Comparison of ENCODE assay signal across 8 cellular contexts in genomic region chr10:70886921-70887665, GRCh38. TPM values are rescaled to one million over a fixed set of nuclear protein-coding genes. Genes with fewer than 3 reads are reported as not detected.
A peak's percentile ranks its signal among the peaks of the same experiment; 100 is the strongest.
DNase-seq lines count a peak whose midpoint lies in the region; ATAC-seq and TF ChIP-seq lines count a peak whose summit lies in the region.

No MANE protein-coding gene starts in this region.

- CTCF ChIA-PET in activated CD4-positive, alpha-beta T cell treated with anti-CD3 and anti-CD28 coated beads, Interleukin-2, amount 10 ng/mL, durations not matched to agents 7 days and 5 days (lab: Charles Lee): interaction anchor here (0.6 to 1.6 kb wide), 7 partner anchors 10 to 338 kb away, joined by 3 to 8 read pairs (median 4); partner anchors contain the start of gene SGPL1

- no peak for TF ChIP-seq CTCF in ascending aorta (IDR thresholded peaks at IDR 0.05)

- peak overlapping the region; percentile 79 for H3K4me3 Mint-ChIP-seq in activated CD4-positive, alpha-beta T cell treated with anti-CD3 and anti-CD28 coated beads, Interleukin-2, amount 10 ng/mL, durations not matched to agents 7 days and 5 days

- H3K27me3 ChIP-seq in ascending aorta (no peaks in the 10 kb centered on the region), layer of hippocampus (ENCODE audit: control insufficient read depth, insufficient read depth, low read length) (no peaks in the 10 kb centered on the region)

- peaks cover 6 to 27% of the 10 kb centered on the region in 2 donors for H3K36me3 ChIP-seq in ascending aorta

- POLR2A ChIA-PET in activated CD4-positive, alpha-beta T cell treated with anti-CD3 and anti-CD28 coated beads, Interleukin-2, amount 10 ng/mL, durations not matched to agents 7 days and 5 days (lab: Charles Lee): no interaction called here

- H3K27ac ChIP-seq in ascending aorta (peak overlapping the region; percentile 92 to 96), layer of hippocampus (ENCODE audit: low read depth, low read length) (peak overlapping the region; percentile 90), temporal lobe (ENCODE audit: low read depth, low read length) (peak overlapping the region; percentile 72)

- H3K36me3 Mint-ChIP-seq in activated CD4-positive, alpha-beta T cell treated with anti-CD3 and anti-CD28 coated beads, Interleukin-2, amount 10 ng/mL, durations not matched to agents 7 days and 5 days (ENCODE audit: low read depth): peaks cover 7% of the 10 kb centered on the region

- H3K27me3 Mint-ChIP-seq in activated CD4-positive, alpha-beta T cell treated with anti-CD3 and anti-CD28 coated beads, Interleukin-2, amount 10 ng/mL, durations not matched to agents 7 days and 5 days: no peaks in the 10 kb centered on the region

- H3K4me1 ChIP-seq in ascending aorta: peaks cover 0 to 3% of the 10 kb centered on the region in 2 donors

- no peaks in the 10 kb centered on the region for H3K9me3 Mint-ChIP-seq in activated CD4-positive, alpha-beta T cell treated with anti-CD3 and anti-CD28 coated beads, Interleukin-2, amount 10 ng/mL, durations not matched to agents 7 days and 5 days

- H3K27ac Mint-ChIP-seq in activated CD4-positive, alpha-beta T cell treated with anti-CD3 and anti-CD28 coated beads, Interleukin-2, amount 10 ng/mL, durations not matched to agents 7 days and 5 days: peak overlapping the region; percentile 85

- ATAC-seq in HG03280 (IDR thresholded peaks at IDR 0.05; ENCODE audit: unreplicated experiment) (no peak), HG02973 (IDR thresholded peaks at IDR 0.05; ENCODE audit: unreplicated experiment) (no peak)

- H3K9me3 ChIP-seq in ascending aorta: no peaks in the 10 kb centered on the region

- peak overlapping the region; percentile 79 to 80 for H3K4me3 ChIP-seq in ascending aorta

- DNase-seq in activated CD4-positive, alpha-beta T cell treated with anti-CD3 and anti-CD28 coated beads, Interleukin-2, amount 10 ng/mL, durations not matched to agents 7 days and 5 days: no peak
- no peak for DNase-seq in activated CD4-positive, alpha-beta T cell treated with anti-CD3 and anti-CD28 coated beads, Interleukin-2, amount 50 U/mL, for 48 hours
- no peak for DNase-seq in ascending aorta (ENCODE audit: low spot score in 2 of 2)
- no peak for DNase-seq in effector CD4-positive, alpha-beta T cell

- peaks cover 12% of the 10 kb centered on the region for H3K4me1 Mint-ChIP-seq in activated CD4-positive, alpha-beta T cell treated with anti-CD3 and anti-CD28 coated beads, Interleukin-2, amount 10 ng/mL, durations not matched to agents 7 days and 5 days

- intact Hi-C loops in ascending aorta (cut with DNase I): loop anchor here (5.0 to 10.0 kb wide), 2 partner anchors 425 to 662 kb away; no protein-coding TSS in a partner anchor

RNA-seq across cellular contexts. Expression of gene PCBD1, which starts 1.3 kb away (rescaled TPM):
- 10 to 100 TPM; 21.4 to 21.8 TPM for total RNA-seq in activated CD4-positive, alpha-beta T cell treated with anti-CD3 and anti-CD28 coated beads, Interleukin-2, amount 10 ng/mL, durations not matched to agents 7 days and 5 days
- total RNA-seq in ascending aorta (45.8 TPM), temporal lobe (12.0 TPM)
